Comparison of ENCODE assay signal across 22 cellular contexts in genomic region chr17:15112881-15113617, GRCh38.
DNase-seq lines count a peak whose midpoint lies in the region; ATAC-seq and TF ChIP-seq lines count a peak whose summit lies in the region.
"Had no signal": no experiment of that assay in that cellular context is flagged by ENCODE, and none has a peak within 500 bp of the region (broad histone marks: within the 10 kb centered on the region; RNA-seq: fewer than 3 reads in every experiment).

No MANE protein-coding gene starts in this region.

- H3K4me3 ChIP-seq in osteoblast (ENCODE audit: insufficient read depth, low read length) (peak overlapping the region; percentile 27), thyroid gland (replicated peaks in 1 of 3) (no peak overlapping the region)
- H3K4me3 ChIP-seq: coronary artery, SJCRH30, spleen, transverse colon had no signal

- peak; percentile 21 for DNase-seq in DMS 273 (lab: John Stamatoyannopoulos, UW; ENCODE audit: unreplicated experiment)
- DNase-seq in DMS 273 treated with DMSO at 0.1 percent for 48 hours (lab: John Stamatoyannopoulos, UW) = no peak
- DNase-seq in NCI-H774 (lab: John Stamatoyannopoulos, UW) = peak; percentile 2
- peak in 1 of 2 donors; percentile 3 for DNase-seq in foreskin keratinocyte
- peak; percentile 73 for DNase-seq in osteoblast (ENCODE audit: insufficient read length, low spot score, missing footprints)
- no peak for DNase-seq in thyroid gland
- no peak for DNase-seq in COLO668 (lab: John Stamatoyannopoulos, UW; ENCODE audit: unreplicated experiment)
- DNase-seq: activated CD4-positive, CD25-positive, alpha-beta regulatory T cell treated with anti-CD3 and anti-CD28 coated beads, Interleukin-2, amount 50 U/mL, for 72 hours; activated effector memory CD4-positive, alpha-beta T cell treated with anti-CD3 and anti-CD28 coated beads, Interleukin-2, amount 50 U/mL, for 16 hours; anterior cingulate cortex; CD4-positive, CD25-positive, alpha-beta regulatory T cell; NCI-H1436 treated with DMSO at 0.1 percent for 48 hours; NCI-H345; spleen; transverse colon had no signal

- no peaks in the 10 kb centered on the region for H4K20me1 ChIP-seq in osteoblast (ENCODE audit: insufficient read depth, low read length)

- H3K4me1 ChIP-seq in foreskin keratinocyte (no peaks in the 10 kb centered on the region), osteoblast (ENCODE audit: insufficient read depth, low read length) (no peaks in the 10 kb centered on the region), thyroid gland (no peaks in the 10 kb centered on the region)
- H3K4me1 ChIP-seq: parathyroid adenoma, SJCRH30, spleen had no signal

- intact Hi-C loops in thyroid gland (cut with DNase I) = no loop called here

- H2AFZ ChIP-seq in osteoblast (ENCODE audit: low read length) = peak overlapping the region; percentile 81
- H2AFZ ChIP-seq: parathyroid adenoma had no signal

- H3K79me2 ChIP-seq in osteoblast (ENCODE audit: insufficient read depth, low read length) = no peaks in the 10 kb centered on the region
- H3K79me2 ChIP-seq: parathyroid adenoma had no signal

- 47 to 61% methylated on average over 13 of the region's 13 CpGs for WGBS in thyroid gland, 2 donors

- H3K27ac ChIP-seq in foreskin keratinocyte = no peak overlapping the region
- no peak overlapping the region for H3K27ac ChIP-seq in osteoblast (ENCODE audit: low read depth, low read length)
- no peak overlapping the region for H3K27ac ChIP-seq in thyroid gland
- H3K27ac ChIP-seq: 22Rv1, coronary artery, epithelial cell of prostate, parathyroid adenoma, SJCRH30, spleen, transverse colon had no signal

- TF ChIP-seq CTCF in foreskin keratinocyte (conservative IDR thresholded peaks at IDR 0.05) = no peak
- no peak for TF ChIP-seq CTCF in osteoblast (IDR thresholded peaks at IDR 0.05; ENCODE audit: extremely low read depth, low read depth, low read length)
- TF ChIP-seq CTCF in thyroid gland (IDR thresholded peaks at IDR 0.05) = no peak

- H3K9me3 ChIP-seq in osteoblast (ENCODE audit: low read depth, low read length) (no peaks in the 10 kb centered on the region), thyroid gland (no peaks in the 10 kb centered on the region)
- H3K9me3 ChIP-seq: SJCRH30, transverse colon had no signal

- no peak for TF ChIP-seq POLR2A in thyroid gland (IDR thresholded peaks at IDR 0.05)

- H3K36me3 ChIP-seq in osteoblast (ENCODE audit: insufficient read depth, low read length) (no peaks in the 10 kb centered on the region), thyroid gland (no peaks in the 10 kb centered on the region)
- H3K36me3 ChIP-seq: SJCRH30, spleen, transverse colon had no signal

- H3K27me3 ChIP-seq in foreskin keratinocyte (no peaks in the 10 kb centered on the region), osteoblast (ENCODE audit: insufficient read depth, low read length) (no peaks in the 10 kb centered on the region), thyroid gland (no peaks in the 10 kb centered on the region)
- H3K27me3 ChIP-seq: spleen, transverse colon had no signal

- peak; percentile 51 for ATAC-seq in foreskin keratinocyte
- ATAC-seq in GM18511 (IDR thresholded peaks at IDR 0.05; ENCODE audit: unreplicated experiment) = no peak
- ATAC-seq: stimulated activated effector memory CD8-positive, alpha-beta T cell treated with anti-CD3 and anti-CD28 coated beads, Interleukin-12 subunit alpha, Interleukin-12 subunit beta, amount 100 ng/mL, for 72 hours had no signal

- peak overlapping the region; percentile 70 for H3K4me2 ChIP-seq in osteoblast (ENCODE audit: insufficient read depth, low read length)

Comparison
In these comparisons a context has a peak if more than half of its experiments do, and no peak if none do; other contexts are left out.
1. DNase-seq: peak in DMS 273 (single experiment), NCI-H774 (single experiment) and osteoblast (single experiment); none in DMS 273 treated with DMSO at 0.1 percent for 48 hours (single experiment), thyroid gland (0 of 2) and COLO668 (single experiment).